1 cellular context compared by ENCODE assay signal in the genomic region with DNA sequence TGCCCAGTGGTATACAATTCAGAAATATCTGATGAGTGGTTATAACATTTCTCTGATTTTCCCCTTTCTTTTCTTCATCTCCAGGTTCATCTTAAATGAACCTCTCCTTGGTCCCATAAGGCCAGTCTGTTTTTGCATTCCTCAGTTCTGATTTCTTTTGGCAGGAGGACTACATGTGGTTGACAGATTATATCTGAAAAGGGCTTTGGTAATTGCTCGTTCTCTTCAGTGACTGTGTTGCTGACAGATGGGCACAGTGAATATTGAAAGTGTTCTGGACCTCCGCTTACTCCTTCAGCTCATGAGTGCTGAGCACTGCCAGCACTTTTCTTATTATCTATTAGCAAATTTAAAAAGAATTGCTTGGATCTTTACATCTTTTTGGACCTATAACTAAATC.
TF ChIP-seq lines count a peak whose summit lies in the region.

No MANE protein-coding gene starts in this region.

TF ChIP-seq in SK-N-SH, 30 proteins besides CTCF, POLR2A, EP300 and RAD21 (continued from another document):
- TF ChIP-seq, protein P1, sequence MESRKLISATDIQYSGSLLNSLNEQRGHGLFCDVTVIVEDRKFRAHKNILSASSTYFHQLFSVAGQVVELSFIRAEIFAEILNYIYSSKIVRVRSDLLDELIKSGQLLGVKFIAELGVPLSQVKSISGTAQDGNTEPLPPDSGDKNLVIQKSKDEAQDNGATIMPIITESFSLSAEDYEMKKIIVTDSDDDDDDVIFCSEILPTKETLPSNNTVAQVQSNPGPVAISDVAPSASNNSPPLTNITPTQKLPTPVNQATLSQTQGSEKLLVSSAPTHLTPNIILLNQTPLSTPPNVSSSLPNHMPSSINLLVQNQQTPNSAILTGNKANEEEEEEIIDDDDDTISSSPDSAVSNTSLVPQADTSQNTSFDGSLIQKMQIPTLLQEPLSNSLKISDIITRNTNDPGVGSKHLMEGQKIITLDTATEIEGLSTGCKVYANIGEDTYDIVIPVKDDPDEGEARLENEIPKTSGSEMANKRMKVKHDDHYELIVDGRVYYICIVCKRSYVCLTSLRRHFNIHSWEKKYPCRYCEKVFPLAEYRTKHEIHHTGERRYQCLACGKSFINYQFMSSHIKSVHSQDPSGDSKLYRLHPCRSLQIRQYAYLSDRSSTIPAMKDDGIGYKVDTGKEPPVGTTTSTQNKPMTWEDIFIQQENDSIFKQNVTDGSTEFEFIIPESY (IDR thresholded peaks at IDR 0.05; ENCODE audit: borderline replicate concordance, low read depth): no peak
- TF ChIP-seq JUND (IDR thresholded peaks at IDR 0.05) (no peak), EZH2phosphoT487 (IDR thresholded peaks at IDR 0.05; ENCODE audit: borderline replicate concordance, low read depth) (no peak), NFIC (IDR thresholded peaks at IDR 0.05; ENCODE audit: borderline replicate concordance) (no peak), ELF1 (IDR thresholded peaks at IDR 0.05) (no peak), FOXJ3 (CRISPR knock-in tag; IDR thresholded peaks at IDR 0.05) (peak; percentile 80), GABPA (IDR thresholded peaks at IDR 0.05; ENCODE audit: low read depth) (no peak), MXI1 (IDR thresholded peaks at IDR 0.05; ENCODE audit: low read depth, low read length) (peak; percentile 81), RFX5 (IDR thresholded peaks at IDR 0.05; ENCODE audit: low read length) (no peak), TAF1 (IDR thresholded peaks at IDR 0.05; ENCODE audit: borderline replicate concordance, low read depth, low read length) (no peak), SIN3A (IDR thresholded peaks at IDR 0.05; ENCODE audit: borderline replicate concordance, low read depth, low read length) (0 out of 2 replicates have a peak, but pooled peaks have one; percentile 60), MEF2A (IDR thresholded peaks at IDR 0.05; ENCODE audit: borderline replicate concordance, low read depth) (no peak), FOSL2 (IDR thresholded peaks at IDR 0.05; ENCODE audit: borderline replicate concordance, low read depth) (no peak), RXRA (IDR thresholded peaks at IDR 0.05; ENCODE audit: borderline replicate concordance, low read depth) (no peak), FOXM1 (IDR thresholded peaks at IDR 0.05; ENCODE audit: low read depth) (no peak), TCF12 (IDR thresholded peaks at IDR 0.05) (peak; percentile 71), NRF1 (IDR thresholded peaks at IDR 0.05; ENCODE audit: low read depth, low read length) (no peak), CHD2 (IDR thresholded peaks at IDR 0.05; ENCODE audit: low read length, partially characterized antibody) (peak; percentile 83)
- TF ChIP-seq, protein P2, sequence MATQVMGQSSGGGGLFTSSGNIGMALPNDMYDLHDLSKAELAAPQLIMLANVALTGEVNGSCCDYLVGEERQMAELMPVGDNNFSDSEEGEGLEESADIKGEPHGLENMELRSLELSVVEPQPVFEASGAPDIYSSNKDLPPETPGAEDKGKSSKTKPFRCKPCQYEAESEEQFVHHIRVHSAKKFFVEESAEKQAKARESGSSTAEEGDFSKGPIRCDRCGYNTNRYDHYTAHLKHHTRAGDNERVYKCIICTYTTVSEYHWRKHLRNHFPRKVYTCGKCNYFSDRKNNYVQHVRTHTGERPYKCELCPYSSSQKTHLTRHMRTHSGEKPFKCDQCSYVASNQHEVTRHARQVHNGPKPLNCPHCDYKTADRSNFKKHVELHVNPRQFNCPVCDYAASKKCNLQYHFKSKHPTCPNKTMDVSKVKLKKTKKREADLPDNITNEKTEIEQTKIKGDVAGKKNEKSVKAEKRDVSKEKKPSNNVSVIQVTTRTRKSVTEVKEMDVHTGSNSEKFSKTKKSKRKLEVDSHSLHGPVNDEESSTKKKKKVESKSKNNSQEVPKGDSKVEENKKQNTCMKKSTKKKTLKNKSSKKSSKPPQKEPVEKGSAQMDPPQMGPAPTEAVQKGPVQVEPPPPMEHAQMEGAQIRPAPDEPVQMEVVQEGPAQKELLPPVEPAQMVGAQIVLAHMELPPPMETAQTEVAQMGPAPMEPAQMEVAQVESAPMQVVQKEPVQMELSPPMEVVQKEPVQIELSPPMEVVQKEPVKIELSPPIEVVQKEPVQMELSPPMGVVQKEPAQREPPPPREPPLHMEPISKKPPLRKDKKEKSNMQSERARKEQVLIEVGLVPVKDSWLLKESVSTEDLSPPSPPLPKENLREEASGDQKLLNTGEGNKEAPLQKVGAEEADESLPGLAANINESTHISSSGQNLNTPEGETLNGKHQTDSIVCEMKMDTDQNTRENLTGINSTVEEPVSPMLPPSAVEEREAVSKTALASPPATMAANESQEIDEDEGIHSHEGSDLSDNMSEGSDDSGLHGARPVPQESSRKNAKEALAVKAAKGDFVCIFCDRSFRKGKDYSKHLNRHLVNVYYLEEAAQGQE (IDR thresholded peaks at IDR 0.05; ENCODE audit: low read depth, low read length): no peak
